25 cellular contexts compared by ENCODE assay signal in the genomic region with DNA sequence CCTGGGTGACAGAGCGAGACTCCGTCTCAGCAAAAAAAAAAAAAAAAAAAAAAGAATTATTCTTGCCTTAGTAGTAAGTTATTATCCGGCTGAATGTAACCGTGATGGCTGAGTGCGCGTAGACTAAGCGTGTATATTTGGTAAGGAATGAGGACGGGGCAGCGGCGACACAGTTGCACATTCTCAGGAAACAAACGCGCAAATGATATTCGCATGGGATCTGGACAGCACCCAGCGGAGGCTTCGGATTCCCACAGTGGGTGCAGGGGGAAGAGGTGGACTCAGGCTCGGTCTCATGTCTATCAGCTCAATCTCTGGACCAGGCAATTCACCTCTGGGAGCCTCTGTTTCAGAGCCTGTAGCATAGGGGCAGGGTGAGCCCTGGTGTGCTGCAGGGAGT. TPM values are rescaled to one million over a fixed set of nuclear protein-coding genes. Genes with fewer than 3 reads are reported as not detected.
"Had no signal": no experiment of that assay in that cellular context is flagged by ENCODE, and none has a peak within 500 bp of the region (broad histone marks: within the 10 kb centered on the region; RNA-seq: fewer than 3 reads in every experiment).

No MANE protein-coding gene starts in this region.

- H3K4me3 Mint-ChIP-seq: memory B cell; naive thymus-derived CD4-positive, alpha-beta T cell; natural killer cell treated with Interleukin-12 subunit alpha and Interleukin-12 subunit beta and Interleukin-15 and Interleukin-18, amount 100 ng/mL, for 72 hours; stimulated activated effector memory CD8-positive, alpha-beta T cell treated with anti-CD3 and anti-CD28 coated beads, Interleukin-12 subunit alpha, Interleukin-12 subunit beta, amount 100 ng/mL, for 72 hours; stimulated activated naive CD8-positive, alpha-beta T cell treated with anti-CD3 and anti-CD28 coated beads, Interleukin-15, Interleukin-2, amounts not matched to agents 100 ng/mL and 50 ng/mL, for 24 hours; type B pancreatic cell had no signal

- DNase-seq: hippocampal formation; kidney; left colon; left lung; midbrain; mucosa of descending colon; naive thymus-derived CD4-positive, alpha-beta T cell; ovary; retina; stimulated activated CD4-positive, alpha-beta T cell treated with anti-CD3 and anti-CD28 coated beads, Interleukin-4, amount 100 ng/mL, for 24 hours; stimulated activated naive CD4-positive, alpha-beta T cell; tibial artery had no signal

- H3K9me3 ChIP-seq: left lung, mucosa of descending colon, ovary, prostate gland, suprapubic skin, thoracic aorta, tibial artery, uterus had no signal

- H3K4me1 ChIP-seq: left lung, prostate gland, suprapubic skin, tibial artery, uterus had no signal

- H3K9me3 Mint-ChIP-seq: memory B cell; natural killer cell treated with Interleukin-12 subunit alpha and Interleukin-12 subunit beta and Interleukin-15 and Interleukin-18, amount 100 ng/mL, for 72 hours; stimulated activated effector memory CD8-positive, alpha-beta T cell treated with anti-CD3 and anti-CD28 coated beads, Interleukin-12 subunit alpha, Interleukin-12 subunit beta, amount 100 ng/mL, for 72 hours; stimulated activated naive CD8-positive, alpha-beta T cell treated with anti-CD3 and anti-CD28 coated beads, Interleukin-15, Interleukin-2, amounts not matched to agents 100 ng/mL and 50 ng/mL, for 24 hours had no signal

- H3K27me3 ChIP-seq: left lung, ovary, suprapubic skin, tibial artery, uterus had no signal

- H3K36me3 ChIP-seq: left lung, ovary, prostate gland, thoracic aorta, uterus had no signal

- ATAC-seq: left colon; left lung; mucosa of descending colon; naive thymus-derived CD4-positive, alpha-beta T cell; natural killer cell treated with Interleukin-12 subunit alpha and Interleukin-12 subunit beta and Interleukin-15 and Interleukin-18, amount 100 ng/mL, for 72 hours; sciatic nerve; stimulated activated effector memory CD8-positive, alpha-beta T cell treated with anti-CD3 and anti-CD28 coated beads, Interleukin-12 subunit alpha, Interleukin-12 subunit beta, amount 100 ng/mL, for 72 hours had no signal

- H3K27me3 Mint-ChIP-seq: naive thymus-derived CD4-positive, alpha-beta T cell; natural killer cell treated with Interleukin-12 subunit alpha and Interleukin-12 subunit beta and Interleukin-15 and Interleukin-18, amount 100 ng/mL, for 72 hours; stimulated activated naive CD8-positive, alpha-beta T cell treated with anti-CD3 and anti-CD28 coated beads, Interleukin-15, Interleukin-2, amounts not matched to agents 100 ng/mL and 50 ng/mL, for 24 hours had no signal

- H3K4me1 Mint-ChIP-seq: memory B cell had no signal

- H3K36me3 Mint-ChIP-seq: memory B cell; naive thymus-derived CD4-positive, alpha-beta T cell; natural killer cell treated with Interleukin-12 subunit alpha and Interleukin-12 subunit beta and Interleukin-15 and Interleukin-18, amount 100 ng/mL, for 72 hours; stimulated activated effector memory CD8-positive, alpha-beta T cell treated with anti-CD3 and anti-CD28 coated beads, Interleukin-12 subunit alpha, Interleukin-12 subunit beta, amount 100 ng/mL, for 72 hours had no signal

- H3K27ac Mint-ChIP-seq: memory B cell; naive thymus-derived CD4-positive, alpha-beta T cell; natural killer cell treated with Interleukin-12 subunit alpha and Interleukin-12 subunit beta and Interleukin-15 and Interleukin-18, amount 100 ng/mL, for 72 hours; stimulated activated effector memory CD8-positive, alpha-beta T cell treated with anti-CD3 and anti-CD28 coated beads, Interleukin-12 subunit alpha, Interleukin-12 subunit beta, amount 100 ng/mL, for 72 hours; stimulated activated naive CD8-positive, alpha-beta T cell treated with anti-CD3 and anti-CD28 coated beads, Interleukin-15, Interleukin-2, amounts not matched to agents 100 ng/mL and 50 ng/mL, for 24 hours; type B pancreatic cell had no signal

- H3K27ac ChIP-seq: left lung, ovary, prostate gland, skin epidermis, suprapubic skin, thoracic aorta, tibial artery, uterus had no signal

- H3K4me3 ChIP-seq: left lung, lung, mucosa of descending colon, ovary, prostate gland, skin epidermis, suprapubic skin, thoracic aorta, tibial artery, uterus had no signal

RNA-seq across cellular contexts. Expression of gene PAPOLB, which starts 29.1 kb away (rescaled TPM):
- total RNA-seq: myocyte; naive thymus-derived CD4-positive, alpha-beta T cell had no signal
- polyA plus RNA-seq: naive thymus-derived CD4-positive, alpha-beta T cell; ovary had no signal
